In the genomic region with DNA sequence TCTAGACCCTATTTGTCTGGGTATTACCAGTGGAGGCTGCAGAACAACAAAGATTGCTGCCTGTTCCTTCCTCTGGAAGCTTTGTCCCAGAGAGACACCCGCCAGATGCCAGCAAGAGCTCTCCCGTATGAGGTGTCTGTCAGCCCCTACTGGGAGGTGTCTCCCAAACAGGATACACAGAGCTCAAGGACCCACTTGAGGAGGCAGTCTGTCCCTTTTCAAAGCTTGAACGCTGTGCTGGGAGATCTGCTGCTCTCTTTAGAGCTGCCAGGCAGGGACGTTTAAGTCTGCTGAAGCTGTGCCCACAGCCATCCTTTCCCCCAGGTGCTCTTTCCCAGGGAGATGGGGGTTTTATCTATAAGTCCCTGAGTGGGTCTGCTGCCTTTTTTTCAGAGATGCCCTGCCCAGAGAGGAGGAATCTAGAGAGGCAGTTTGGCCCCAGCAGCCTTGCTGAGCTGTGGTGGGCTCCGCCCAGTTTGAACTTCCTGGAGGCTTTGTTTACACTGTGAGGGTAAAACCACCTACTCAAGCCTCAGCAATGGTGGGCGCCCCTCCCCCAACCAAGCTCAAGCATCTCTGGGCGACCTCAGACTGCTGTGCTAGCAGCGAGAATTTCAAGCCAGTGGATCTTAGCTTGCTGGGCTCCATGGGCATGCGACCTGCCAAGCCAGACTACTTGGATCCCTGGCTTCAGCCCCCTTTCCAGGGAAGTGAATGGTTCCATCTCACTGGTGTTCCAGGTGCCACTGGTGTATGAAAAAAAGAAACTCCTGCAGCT, we compare ENCODE assay signal across 8 cellular contexts. TPM values are rescaled to one million over a fixed set of nuclear protein-coding genes. Genes with fewer than 3 reads are reported as not detected.
A peak's percentile ranks its signal among the peaks of the same experiment; 100 is the strongest.
DNase-seq lines count a peak whose midpoint lies in the region; ATAC-seq and FAIRE-seq lines count a peak whose summit lies in the region.
"Not testable (repeated sequence)": the region's sequence is repeated elsewhere in the genome, so short reads cannot be mapped to it uniquely, and the experiment has no call there.

No MANE protein-coding gene starts in this region.

- H3K9me3 ChIP-seq in SJCRH30 (replicated peaks); iPS-20b (ENCODE audit: insufficient read depth, low read depth, low read length); small intestine (ENCODE audit: control insufficient read depth, low read depth): not testable (repeated sequence)

- H3K4me1 Mint-ChIP-seq in activated CD8-positive, alpha-beta T cell treated with anti-CD3 and anti-CD28 coated beads, Interleukin-2, amount 10 ng/mL, durations not matched to agents 7 days and 5 days (ENCODE audit: low read depth): peaks cover 60% of the 10 kb centered on the region
- peaks cover 58% of the 10 kb centered on the region for H3K4me1 Mint-ChIP-seq in activated naive CD4-positive, alpha-beta T cell treated with anti-CD3 and anti-CD28 coated beads, Interleukin-2, amount 10 ng/mL, durations not matched to agents 7 days and 5 days
- peaks cover 42% of the 10 kb centered on the region for H3K4me1 Mint-ChIP-seq in stimulated activated memory B cell treated with anti-CD40 and anti-IgM and Interleukin-4, amounts not matched to agents 10 μg/mL and 1 μg/mL and 100 μg/mL, for 72 hours

- not testable (repeated sequence) for H3K27me3 ChIP-seq in SJCRH30; iPS-20b (ENCODE audit: insufficient read depth, low read length); small intestine (ENCODE audit: control insufficient read depth in 2 of 2, insufficient read depth in 2 of 2, low read length in 2 of 2)

- not testable (repeated sequence) for H3K36me3 ChIP-seq in SJCRH30; iPS-20b (ENCODE audit: insufficient read depth, low read depth, low read length); small intestine (ENCODE audit: control insufficient read depth in 2 of 2, insufficient read depth in 2 of 2, low read length in 2 of 2)

- POLR2A ChIA-PET in activated CD8-positive, alpha-beta T cell treated with anti-CD3 and anti-CD28 coated beads, Interleukin-2, amount 10 ng/mL, durations not matched to agents 7 days and 5 days (lab: Charles Lee): interaction anchor here (0.9 to 1.7 kb wide), 10 partner anchors 10 to 203 kb away, joined by 3 to 9 read pairs (median 3); partner anchors contain the start of genes DDIAS, PRCP and RAB30

- 54 to 83% (median 69%) methylated on average over 9 of the region's 9 CpGs for WGBS in small intestine, 3 donors

- H3K27ac Mint-ChIP-seq in activated CD8-positive, alpha-beta T cell treated with anti-CD3 and anti-CD28 coated beads, Interleukin-2, amount 10 ng/mL, durations not matched to agents 7 days and 5 days: peak overlapping the region; percentile 88
- peak overlapping the region; percentile 91 for H3K27ac Mint-ChIP-seq in activated naive CD4-positive, alpha-beta T cell treated with anti-CD3 and anti-CD28 coated beads, Interleukin-2, amount 10 ng/mL, durations not matched to agents 7 days and 5 days
- peak overlapping the region; percentile 48 for H3K27ac Mint-ChIP-seq in stimulated activated memory B cell treated with anti-CD40 and anti-IgM and Interleukin-4, amounts not matched to agents 10 μg/mL and 1 μg/mL and 100 μg/mL, for 72 hours

- peak overlapping the region; percentile 31 for H3K4me3 ChIP-seq in SJCRH30
- H3K4me3 ChIP-seq in iPS-20b (ENCODE audit: low read length): peak overlapping the region; percentile 38
- not testable (repeated sequence) for H3K4me3 ChIP-seq in small intestine (ENCODE audit: low read depth in 1 of 2, low read length in 2 of 2)

- peak overlapping the region; percentile 32 for H3K4me3 Mint-ChIP-seq in activated CD8-positive, alpha-beta T cell treated with anti-CD3 and anti-CD28 coated beads, Interleukin-2, amount 10 ng/mL, durations not matched to agents 7 days and 5 days
- peak overlapping the region; percentile 24 for H3K4me3 Mint-ChIP-seq in activated naive CD4-positive, alpha-beta T cell treated with anti-CD3 and anti-CD28 coated beads, Interleukin-2, amount 10 ng/mL, durations not matched to agents 7 days and 5 days
- H3K4me3 Mint-ChIP-seq in stimulated activated memory B cell treated with anti-CD40 and anti-IgM and Interleukin-4, amounts not matched to agents 10 μg/mL and 1 μg/mL and 100 μg/mL, for 72 hours: not testable (repeated sequence)

- not testable (repeated sequence) for H3K27ac ChIP-seq in SJCRH30
- H3K27ac ChIP-seq in iPS-20b (ENCODE audit: low read length) (peak overlapping the region; percentile 71), small intestine (ENCODE audit: low read depth in 1 of 2, low read length in 1 of 2) (peak overlapping the region in 1 of 2 donors; percentile 72)

- FAIRE-seq in small intestine (lab: Jason Lieb, UNC): not testable (repeated sequence)

- H3K9me3 Mint-ChIP-seq in activated CD8-positive, alpha-beta T cell treated with anti-CD3 and anti-CD28 coated beads, Interleukin-2, amount 10 ng/mL, durations not matched to agents 7 days and 5 days (ENCODE audit: insufficient read depth): peaks cover 29% of the 10 kb centered on the region
- peaks cover 63% of the 10 kb centered on the region for H3K9me3 Mint-ChIP-seq in activated naive CD4-positive, alpha-beta T cell treated with anti-CD3 and anti-CD28 coated beads, Interleukin-2, amount 10 ng/mL, durations not matched to agents 7 days and 5 days
- peaks cover 21% of the 10 kb centered on the region for H3K9me3 Mint-ChIP-seq in stimulated activated memory B cell treated with anti-CD40 and anti-IgM and Interleukin-4, amounts not matched to agents 10 μg/mL and 1 μg/mL and 100 μg/mL, for 72 hours

- peak overlapping the region; percentile 48; the same call in 1 of the 2 replicates for H3K9ac ChIP-seq in iPS-20b (ENCODE audit: low read depth, low read length)

- CTCF ChIA-PET in activated CD8-positive, alpha-beta T cell treated with anti-CD3 and anti-CD28 coated beads, Interleukin-2, amount 10 ng/mL, durations not matched to agents 7 days and 5 days (lab: Charles Lee): interaction anchor here (0.8 to 1.9 kb wide), 11 partner anchors 9 to 106 kb away, joined by 3 to 10 read pairs (median 3); partner anchors contain the start of gene DDIAS
- CTCF ChIA-PET in activated naive CD4-positive, alpha-beta T cell treated with anti-CD3 and anti-CD28 coated beads, Interleukin-2, amount 10 ng/mL, durations not matched to agents 7 days and 5 days (lab: Charles Lee): not testable (repeated sequence)

- H3K4me1 ChIP-seq in SJCRH30; iPS-20b (ENCODE audit: insufficient read depth, low read length); small intestine (ENCODE audit: control insufficient read depth in 2 of 2, insufficient read depth in 1 of 2, low read depth in 1 of 2, low read length in 1 of 2): not testable (repeated sequence)

- peak; percentile 45 for ATAC-seq in activated CD8-positive, alpha-beta T cell treated with anti-CD3 and anti-CD28 coated beads, Interleukin-2, amount 10 ng/mL, durations not matched to agents 7 days and 5 days
- peak; percentile 43 for ATAC-seq in stimulated activated memory B cell treated with anti-CD40 and anti-IgM and Interleukin-4, amounts not matched to agents 10 μg/mL and 1 μg/mL and 100 μg/mL, for 72 hours

- H3K27me3 Mint-ChIP-seq in activated CD8-positive, alpha-beta T cell treated with anti-CD3 and anti-CD28 coated beads, Interleukin-2, amount 10 ng/mL, durations not matched to agents 7 days and 5 days (ENCODE audit: low read depth); activated naive CD4-positive, alpha-beta T cell treated with anti-CD3 and anti-CD28 coated beads, Interleukin-2, amount 10 ng/mL, durations not matched to agents 7 days and 5 days; stimulated activated memory B cell treated with anti-CD40 and anti-IgM and Interleukin-4, amounts not matched to agents 10 μg/mL and 1 μg/mL and 100 μg/mL, for 72 hours: not testable (repeated sequence)

- peaks cover 47% of the 10 kb centered on the region for H3K36me3 Mint-ChIP-seq in activated CD8-positive, alpha-beta T cell treated with anti-CD3 and anti-CD28 coated beads, Interleukin-2, amount 10 ng/mL, durations not matched to agents 7 days and 5 days (ENCODE audit: low read depth)
- peaks cover 65% of the 10 kb centered on the region for H3K36me3 Mint-ChIP-seq in activated naive CD4-positive, alpha-beta T cell treated with anti-CD3 and anti-CD28 coated beads, Interleukin-2, amount 10 ng/mL, durations not matched to agents 7 days and 5 days
- H3K36me3 Mint-ChIP-seq in stimulated activated memory B cell treated with anti-CD40 and anti-IgM and Interleukin-4, amounts not matched to agents 10 μg/mL and 1 μg/mL and 100 μg/mL, for 72 hours: peaks cover 33% of the 10 kb centered on the region

- peak; percentile 71 for DNase-seq in DMS79 treated with DMSO at 0.1 percent for 48 hours (lab: John Stamatoyannopoulos, UW)
- DNase-seq in NCI-H187 (lab: John Stamatoyannopoulos, UW): peak; percentile 44 to 48
- DNase-seq in SJCRH30: peak; percentile 57 to 75
- DNase-seq in activated CD8-positive, alpha-beta T cell treated with anti-CD3 and anti-CD28 coated beads, Interleukin-2, amount 10 ng/mL, durations not matched to agents 7 days and 5 days: peak; percentile 92
- peak; percentile 90 for DNase-seq in activated naive CD4-positive, alpha-beta T cell treated with anti-CD3 and anti-CD28 coated beads, Interleukin-2, amount 10 ng/mL, durations not matched to agents 7 days and 5 days
- peak; percentile 25 for DNase-seq in small intestine

RNA-seq across cellular contexts. Expression of gene DDIAS, which starts 54.3 kb away (rescaled TPM):
- total RNA-seq in SJCRH30 (2014; rRNA removed; shearing (Covaris generic)): 56.7 and 58.7 TPM in 2 replicates
- total RNA-seq in activated CD8-positive, alpha-beta T cell treated with anti-CD3 and anti-CD28 coated beads, Interleukin-2, amount 10 ng/mL, durations not matched to agents 7 days and 5 days: 10 to 100 TPM; 16.8 to 18.6 TPM
- polyA plus RNA-seq in small intestine: 1 to 10 TPM in 1 of 3 donors, under 1 TPM in 1, not detected in 1; 0.45 to 2.1 TPM

RNA-seq across cellular contexts. Expression of gene PRCP, which starts 55.6 kb away (rescaled TPM):
- total RNA-seq in SJCRH30 (2014; rRNA removed; shearing (Covaris generic)): 65.8 and 72.1 TPM in 2 replicates
- total RNA-seq in activated CD8-positive, alpha-beta T cell treated with anti-CD3 and anti-CD28 coated beads, Interleukin-2, amount 10 ng/mL, durations not matched to agents 7 days and 5 days: 10 to 100 TPM; 17.2 to 18.2 TPM
- 10 to 100 TPM in 1 of 3 donors, 1 to 10 TPM in 2; 6.7 to 34.1 (median 7.8) TPM for polyA plus RNA-seq in small intestine

Comparison
In these comparisons a context has a peak if more than half of its experiments do, and no peak if none do; other contexts are left out.
1. DNase-seq: peak in every context shown above with its lines; median percentile 92 in activated CD8-positive, alpha-beta T cell treated with anti-CD3 and anti-CD28 coated beads, Interleukin-2, amount 10 ng/mL, durations not matched to agents 7 days and 5 days; 90 in activated naive CD4-positive, alpha-beta T cell treated with anti-CD3 and anti-CD28 coated beads, Interleukin-2, amount 10 ng/mL, durations not matched to agents 7 days and 5 days; 71 in DMS79 treated with DMSO at 0.1 percent for 48 hours; 66 in SJCRH30; 46 in NCI-H187; 25 in small intestine.